8 cellular contexts compared by ENCODE assay signal in genomic region chr15:66356359-66357236, GRCh38. TPM values are rescaled to one million over a fixed set of nuclear protein-coding genes. Genes with fewer than 3 reads are reported as not detected.
DNase-seq lines count a peak whose midpoint lies in the region; ATAC-seq, FAIRE-seq and TF ChIP-seq lines count a peak whose summit lies in the region.

TSS of gene TIPIN (minus strand) at chr15:66356685. CDS start at chr15:66352947, 3,738 bp downstream.

- intact Hi-C loops in T-helper 2 cell treated with Interferon-gamma antibody and Interleukin-4, amounts not matched to agents 100 ng/mL and 5 ng/mL, for 36 hours (cut with micrococcal nuclease) = loop anchor here (1.0 to 5.0 kb wide), 4 partner anchors 30 to 148 kb away; partner anchors contain the start of genes DIS3L, MAP2K1, RPL4 and SNAPC5
- intact Hi-C loops in ascending aorta (cut with DNase I) = loop anchor here (1.0 to 2.0 kb wide), 3 partner anchors 30 to 148 kb away; partner anchors contain the start of genes MAP2K1, RPL4, SNAPC5 and ZWILCH
- intact Hi-C loops in right cardiac atrium (cut with DNase I) = loop anchor here in 1 of 4 donors (10.0 kb wide), 1 partner anchor 58 kb away; no protein-coding TSS in a partner anchor
- intact Hi-C loops in uterus (cut with DNase I; ENCODE audit: low total_unique reads) = no loop called here

- FAIRE-seq in GM18507 (lab: Jason Lieb, UNC) = peak; percentile 99

- H3K27ac ChIP-seq in ascending aorta (peak within 1 kb of the TSS; percentile 81 to 88), right cardiac atrium (ENCODE audit: low read length) (peak within 1 kb of the TSS; percentile 20), uterus (peak within 1 kb of the TSS; percentile 81 to 85)

- DNase-seq in GM18507 (ENCODE audit: extremely low spot score, insufficient read length, low read depth) = peak; percentile 97
- peak; percentile 93 to 94 for DNase-seq in NCI-H1930 (lab: John Stamatoyannopoulos, UW)
- peak; percentile 79 to 98 for DNase-seq in ascending aorta (ENCODE audit: low spot score in 2 of 2)
- DNase-seq in right cardiac atrium = peak; percentile 98 to 99 (median 98)
- peak; percentile 82 for DNase-seq in pulmonary artery endothelial cell (ENCODE audit: low read depth, low spot score)
- DNase-seq in uterus = peak; percentile 96 to 97

- H3K36me3 ChIP-seq in ascending aorta (peaks cover 5 to 10% of the 10 kb centered on the region in 2 donors), uterus (no peaks in the 10 kb centered on the region)

- WGBS in right cardiac atrium = 7% methylated on average over 51 of the region's 51 CpGs

- no peaks in the 10 kb centered on the region for H3K4me1 ChIP-seq in ascending aorta
- H3K4me1 ChIP-seq in right cardiac atrium (ENCODE audit: control insufficient read depth, insufficient read depth, low read length) = no peaks in the 10 kb centered on the region
- H3K4me1 ChIP-seq in uterus = no peaks in the 10 kb centered on the region

- peak within 1 kb of the TSS; percentile 73 to 80 for H3K4me3 ChIP-seq in ascending aorta
- H3K4me3 ChIP-seq in right cardiac atrium (ENCODE audit: low read length) = peak within 1 kb of the TSS; percentile 42
- peak within 1 kb of the TSS; percentile 58 to 72 for H3K4me3 ChIP-seq in uterus

- H3K27me3 ChIP-seq in ascending aorta (no peaks in the 10 kb centered on the region), right cardiac atrium (ENCODE audit: control insufficient read depth, insufficient read depth) (no peaks in the 10 kb centered on the region), uterus (no peaks in the 10 kb centered on the region)

- TF ChIP-seq CTCF in ascending aorta (IDR thresholded peaks at IDR 0.05) (no peak), uterus (IDR thresholded peaks at IDR 0.05) (no peak)

- ATAC-seq in HG02973 (IDR thresholded peaks at IDR 0.05; ENCODE audit: unreplicated experiment) (peak; percentile 90), right cardiac atrium (peak; percentile 99 to 100)

- peak in 1 of 2 donors; percentile 60 for TF ChIP-seq POLR2A in uterus (IDR thresholded peaks at IDR 0.05)

- no peaks in the 10 kb centered on the region for H3K9me3 ChIP-seq in ascending aorta
- no peaks in the 10 kb centered on the region for H3K9me3 ChIP-seq in right cardiac atrium (ENCODE audit: control insufficient read depth, low read length)
- no peaks in the 10 kb centered on the region for H3K9me3 ChIP-seq in uterus

RNA-seq across cellular contexts. Expression of gene TIPIN, which starts in this region (rescaled TPM):
- 24.7 and 29.3 TPM in 2 replicates for total RNA-seq in T-helper 2 cell treated with Interferon-gamma antibody and Interleukin-4, amounts not matched to agents 100 ng/mL and 5 ng/mL, for 36 hours
- total RNA-seq in ascending aorta (6.1 TPM), right cardiac atrium (1 to 10 TPM; 3.2 to 7.4 (median 3.6) TPM), pulmonary artery endothelial cell (14.0 and 17.6 TPM in 2 replicates), uterus (10 to 100 TPM in 2 of 4 donors, 1 to 10 TPM in 1, under 1 TPM in 1; 0.77 to 15.0 (median 8.7) TPM)
- 3.8 TPM for polyA plus RNA-seq in right cardiac atrium

Comparison
In these comparisons a context has a peak if more than half of its experiments do, and no peak if none do; other contexts are left out.
1. Peak in every context shown above with its lines: DNase-seq, ATAC-seq, H3K4me3 ChIP-seq and H3K27ac ChIP-seq.
2. H3K27ac ChIP-seq: peak in every context shown above with its lines; median percentile 84 in ascending aorta; 83 in uterus; 20 in right cardiac atrium.